Comparison of ENCODE assay signal across 22 cellular contexts in the genomic region with DNA sequence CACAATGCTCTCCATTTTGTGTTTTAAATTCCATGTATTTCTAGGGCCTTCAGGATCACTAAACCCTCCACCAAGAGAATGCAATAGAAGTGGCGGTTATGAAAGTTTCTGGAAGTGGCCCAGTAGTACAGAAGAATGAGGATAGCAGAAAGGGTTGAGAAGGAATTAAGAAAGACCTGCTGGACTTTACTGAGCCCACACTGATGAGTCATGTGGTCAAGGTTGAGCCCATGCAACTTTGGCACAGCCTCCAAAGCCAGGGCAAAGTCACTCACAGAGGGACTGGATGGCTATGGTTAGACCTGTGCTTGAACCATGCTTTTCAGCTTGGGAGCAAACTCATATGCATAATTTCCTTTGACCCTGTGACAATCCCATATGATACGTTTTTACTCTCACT.
A peak's percentile ranks its signal among the peaks of the same experiment; 100 is the strongest.
DNase-seq lines count a peak whose midpoint lies in the region; TF ChIP-seq lines count a peak whose summit lies in the region.
"Had no signal": no experiment of that assay in that cellular context is flagged by ENCODE, and none has a peak within 500 bp of the region (broad histone marks: within the 10 kb centered on the region; RNA-seq: fewer than 3 reads in every experiment).

No MANE protein-coding gene starts in this region.

- H4K91ac ChIP-seq in mesenchymal stem cell (ENCODE audit: low read length), result peak overlapping the region; percentile 73

- H3K27ac ChIP-seq in mesenchymal stem cell (ENCODE audit: low read length, poor library complexity, severe bottlenecking) (no peak overlapping the region), brain microvascular endothelial cell (no peak overlapping the region)
- H3K27ac ChIP-seq: gastrocnemius medialis, psoas muscle had no signal

- peak overlapping the region; percentile 84 to 91 for H2BK12ac ChIP-seq in mesenchymal stem cell (ENCODE audit: low read length in 2 of 2)

- no peak overlapping the region for H3K4me3 ChIP-seq in mesenchymal stem cell (ENCODE audit: insufficient read depth in 1 of 2, low read depth in 1 of 2, low read length in 2 of 2)
- no peak overlapping the region for H3K4me3 ChIP-seq in brain microvascular endothelial cell (ENCODE audit: low read depth, low read length)
- H3K4me3 ChIP-seq: gastrocnemius medialis, K562, psoas muscle had no signal

- H3K36me3 ChIP-seq in mesenchymal stem cell (ENCODE audit: control insufficient read depth in 1 of 2, insufficient read depth in 2 of 2, low read depth in 1 of 2, low read length in 2 of 2) (no peaks in the 10 kb centered on the region), brain microvascular endothelial cell (replicated peaks) (no peaks in the 10 kb centered on the region)
- H3K36me3 ChIP-seq: gastrocnemius medialis had no signal

- H3K9me3 ChIP-seq in mesenchymal stem cell (ENCODE audit: control insufficient read depth, low read length), result no peaks in the 10 kb centered on the region
- H3K9me3 ChIP-seq: gastrocnemius medialis, psoas muscle had no signal

- H4K8ac ChIP-seq in mesenchymal stem cell (ENCODE audit: low read length), result peak overlapping the region; percentile 19

- 96% methylated on average over 2 of the region's 2 CpGs for WGBS in mesenchymal stem cell

- in situ Hi-C loops in brain microvascular endothelial cell (cut with HindIII; ENCODE audit: low pct_ligation_motif_present, low sequenced_read_pairs), result no loop called here

- H3K18ac ChIP-seq in mesenchymal stem cell (ENCODE audit: low read depth in 1 of 2, low read length in 2 of 2), result peak overlapping the region; percentile 88 to 97

- no peak overlapping the region for H2AFZ ChIP-seq in mesenchymal stem cell (ENCODE audit: low read depth, low read length)

- no peak overlapping the region for H3K4me2 ChIP-seq in mesenchymal stem cell (ENCODE audit: low read length, poor library complexity, severe bottlenecking)

- peaks cover 1% of the 10 kb centered on the region for H3K4me1 ChIP-seq in mesenchymal stem cell (ENCODE audit: control insufficient read depth, insufficient read depth, low read depth, low read length)
- H3K4me1 ChIP-seq: psoas muscle had no signal

- H3K23ac ChIP-seq in mesenchymal stem cell (ENCODE audit: low read length in 2 of 2), result no peak overlapping the region

- TF ChIP-seq CTCF in AG09319 (IDR thresholded peaks at IDR 0.05; ENCODE audit: low read depth, low read length) (no peak), brain microvascular endothelial cell (IDR thresholded peaks at IDR 0.05; ENCODE audit: low read depth, low read length, missing control alignments) (no peak)

- H2BK120ac ChIP-seq in mesenchymal stem cell (ENCODE audit: low read depth, low read length), result peak overlapping the region; percentile 95

- no peak overlapping the region for H3K9ac ChIP-seq in mesenchymal stem cell (ENCODE audit: low read length)

- DNase-seq in AG09319 (ENCODE audit: extremely low read depth, low read depth) (peak; percentile 14), M059J (ENCODE audit: low read depth) (peak; percentile 80), fibroblast of gingiva (ENCODE audit: low read depth) (peak; percentile 73), mesenchymal stem cell (peak; percentile 56), middle frontal gyrus (ENCODE audit: extremely low spot score, low spot score) (no peak), brain microvascular endothelial cell (no peak), DMS114 treated with DMSO at 0.1 percent for 48 hours (lab: John Stamatoyannopoulos, UW; ENCODE audit: unreplicated experiment) (no peak), UCSD-AML1 (lab: John Stamatoyannopoulos, UW; ENCODE audit: unreplicated experiment) (no peak)
- DNase-seq: activated CD4-positive, alpha-beta T cell treated with anti-CD3 and anti-CD28 coated beads, Interleukin-2, amount 50 U/mL, for 4 hours; activated effector memory CD4-positive, alpha-beta T cell treated with Interleukin-2 at 50 U/mL for 16 hours; activated naive CD8-positive, alpha-beta T cell treated with anti-CD3 and anti-CD28 coated beads, Interleukin-2, amount 10 ng/mL, durations not matched to agents 7 days and 5 days; CD4-positive, CD25-positive, alpha-beta regulatory T cell; DMS 273 treated with DMSO at 0.1 percent for 48 hours; gastrocnemius medialis; GDM1; kidney; NCI-H1694 treated with DMSO at 0.1 percent for 48 hours; NCI-H2171 treated with DMSO at 0.1 percent for 48 hours; NCI-H526; psoas muscle; stimulated activated naive CD8-positive, alpha-beta T cell treated with anti-CD3 and anti-CD28 coated beads, Interleukin-15, amount 100 ng/mL, for 72 hours had no signal

- H3K79me1 ChIP-seq in mesenchymal stem cell (replicated peaks; ENCODE audit: low read length, poor library complexity, severe bottlenecking), result no peaks in the 10 kb centered on the region

- no peak overlapping the region for H2BK5ac ChIP-seq in mesenchymal stem cell (ENCODE audit: low read depth, low read length, poor library complexity, severe bottlenecking)

- H2AK5ac ChIP-seq in mesenchymal stem cell (ENCODE audit: low read length, severe bottlenecking), result no peak overlapping the region

- no peak overlapping the region for H2BK15ac ChIP-seq in mesenchymal stem cell (ENCODE audit: low read depth, poor library complexity, severe bottlenecking)

- H3K4ac ChIP-seq in mesenchymal stem cell (ENCODE audit: low read depth in 1 of 2, low read length in 2 of 2), result peak overlapping the region in 1 of 2 experiments; percentile 79

- H3K14ac ChIP-seq in mesenchymal stem cell (ENCODE audit: low read length in 2 of 2), result no peak overlapping the region

- no peaks in the 10 kb centered on the region for H3K27me3 ChIP-seq in mesenchymal stem cell (ENCODE audit: control insufficient read depth in 1 of 2, insufficient read depth in 1 of 2, low read length in 2 of 2)
- no peaks in the 10 kb centered on the region for H3K27me3 ChIP-seq in brain microvascular endothelial cell (replicated peaks)
- H3K27me3 ChIP-seq: gastrocnemius medialis had no signal

Comparison
In these comparisons a context has a peak if more than half of its experiments do, and no peak if none do; other contexts are left out.
1. DNase-seq: peak in AG09319 (single experiment), M059J (single experiment), fibroblast of gingiva (single experiment) and mesenchymal stem cell (single experiment); none in middle frontal gyrus (single experiment), brain microvascular endothelial cell (single experiment), DMS114 treated with DMSO at 0.1 percent for 48 hours (single experiment) and UCSD-AML1 (single experiment).